26 cellular contexts compared by ENCODE assay signal in the genomic region with DNA sequence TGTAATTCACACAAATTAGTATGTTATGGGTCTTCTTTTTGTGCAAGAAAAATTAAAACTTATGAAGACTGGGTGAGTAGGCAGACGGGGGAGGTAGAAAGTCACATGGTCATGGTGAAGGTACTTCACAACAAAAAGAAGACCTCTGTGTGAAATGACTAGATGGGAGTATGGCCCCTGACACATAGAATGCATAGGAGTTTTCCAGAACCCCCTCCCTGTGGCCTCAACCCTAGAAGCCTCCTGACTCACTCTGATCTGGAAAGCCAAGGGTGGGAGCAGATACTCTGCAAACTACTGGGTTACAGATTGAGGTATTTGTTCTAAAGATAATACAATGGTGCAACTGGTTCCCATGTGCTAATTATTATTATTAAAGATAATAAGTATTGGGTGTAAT.
"Had no signal": no experiment of that assay in that cellular context is flagged by ENCODE, and none has a peak within 500 bp of the region (broad histone marks: within the 10 kb centered on the region; RNA-seq: fewer than 3 reads in every experiment).

No MANE protein-coding gene starts in this region.

- FAIRE-seq: endometrium, endothelial cell of umbilical vein had no signal

- DNase-seq: activated CD4-positive, alpha-beta memory T cell treated with anti-CD3 and anti-CD28 coated beads, Interleukin-2, amount 10 ng/mL, durations not matched to agents 7 days and 5 days; activated CD4-positive, alpha-beta T cell treated with anti-CD3 and anti-CD28 coated beads for 1 hour; activated CD4-positive, alpha-beta T cell treated with anti-CD3 and anti-CD28 coated beads for 4 hours; activated CD4-positive, alpha-beta T cell treated with anti-CD3 and anti-CD28 coated beads, Interleukin-2, amount 10 ng/mL, durations not matched to agents 7 days and 5 days; activated CD4-positive, alpha-beta T cell treated with anti-CD3 and anti-CD28 coated beads, Interleukin-2, amount 50 U/mL, for 4 hours; activated CD8-positive, alpha-beta memory T cell treated with anti-CD3 and anti-CD28 coated beads, Interleukin-2, amount 50 U/mL, for 48 hours; activated gamma-delta T cell; activated naive CD4-positive, alpha-beta T cell; activated naive CD4-positive, alpha-beta T cell treated with anti-CD3 and anti-CD28 coated beads, Interleukin-2, amount 10 ng/mL, durations not matched to agents 7 days and 5 days; activated naive CD8-positive, alpha-beta T cell treated with anti-CD3 and anti-CD28 coated beads, Interleukin-2, amount 10 ng/mL, durations not matched to agents 7 days and 5 days; activated T-cell treated with anti-CD3 and anti-CD28 coated beads for 4 hours; activated T-cell treated with anti-CD3 and anti-CD28 coated beads, Interleukin-2, amount 50 U/mL, for 24 hours; activated T-cell treated with anti-CD3 and anti-CD28 coated beads, Interleukin-2, amount 50 U/mL, for 72 hours; central memory CD4-positive, alpha-beta T cell; cerebellar nuclear complex; colonic mucosa; effector CD8-positive, alpha-beta T cell; esophagus squamous epithelium; foreskin melanocyte; heart right ventricle; T1000 had no signal

- ATAC-seq: activated naive CD4-positive, alpha-beta T cell treated with anti-CD3 and anti-CD28 coated beads, Interleukin-2, amount 50 U/mL, for 72 hours; activated T-cell treated with anti-CD3 and anti-CD28 coated beads, Interleukin-2, amount 50 U/mL, for 72 hours; gastroesophageal sphincter; heart right ventricle; WTC11 had no signal
